22 cellular contexts compared by ENCODE assay signal in the genomic region with DNA sequence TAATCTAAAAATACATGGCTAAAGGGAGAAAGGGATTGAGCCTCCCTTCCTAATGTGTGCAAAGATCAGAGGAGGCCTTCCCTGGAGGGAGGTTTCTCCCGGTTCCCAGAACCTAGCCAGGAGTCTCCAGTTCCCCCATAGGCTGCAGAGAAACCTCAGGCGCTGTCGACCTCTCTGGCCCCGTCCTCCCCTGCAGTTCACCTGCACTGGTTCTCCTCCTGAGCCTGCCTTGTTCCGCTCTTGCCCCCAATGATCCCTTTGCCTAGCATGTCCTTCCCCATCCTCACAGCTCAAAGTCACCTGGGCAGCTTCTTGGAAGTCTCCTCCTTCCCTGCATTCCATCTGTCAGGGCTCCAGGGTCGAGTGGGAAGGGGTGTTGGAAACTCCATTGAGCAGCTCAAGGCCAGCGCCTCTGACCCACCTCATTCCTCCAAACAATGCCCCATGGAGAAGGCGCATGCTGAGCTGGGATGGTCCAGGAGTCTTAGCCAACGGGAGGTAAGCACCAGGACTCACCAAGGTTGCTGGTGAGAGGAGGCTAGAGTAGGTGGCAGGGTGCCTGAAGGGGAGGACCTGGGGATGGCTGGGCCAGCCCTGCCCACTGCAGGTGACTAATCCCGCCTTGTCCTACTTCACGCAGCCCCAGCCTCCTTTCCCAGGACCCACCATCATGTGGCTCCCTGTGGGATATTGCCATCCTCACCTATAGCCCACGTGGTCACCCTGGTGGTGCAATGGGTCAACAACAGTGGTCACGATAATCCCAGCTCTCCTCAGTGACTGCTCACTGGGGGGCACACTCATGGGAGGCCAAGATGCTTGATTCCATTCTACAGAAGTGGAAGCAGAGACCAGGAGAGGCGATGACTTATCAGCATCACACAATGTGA. TPM values are rescaled to one million over a fixed set of nuclear protein-coding genes. Genes with fewer than 3 reads are reported as not detected.
DNase-seq lines count a peak whose midpoint lies in the region; ATAC-seq, FAIRE-seq and TF ChIP-seq lines count a peak whose summit lies in the region.
"Had no signal": no experiment of that assay in that cellular context is flagged by ENCODE, and none has a peak within 500 bp of the region (broad histone marks: within the 10 kb centered on the region; RNA-seq: fewer than 3 reads in every experiment).

No MANE protein-coding gene starts in this region.

- H2AK5ac ChIP-seq in H1 (ENCODE audit: low read depth, low read length), result peak overlapping the region; percentile 2; the same call in 1 of the 2 replicates

- no peak for ATAC-seq in GM18498 (IDR thresholded peaks at IDR 0.05; ENCODE audit: unreplicated experiment)
- no peak for ATAC-seq in GM18858 (IDR thresholded peaks at IDR 0.05; ENCODE audit: unreplicated experiment)

- H3K79me2 ChIP-seq in H1 (ENCODE audit: control insufficient read depth in 1 of 2, insufficient read depth in 2 of 2, low read length in 2 of 2) (no peaks in the 10 kb centered on the region), osteoblast (ENCODE audit: insufficient read depth, low read length) (no peaks in the 10 kb centered on the region)

- H3K27ac ChIP-seq in angular gyrus (ENCODE audit: low read depth, low read length) (peak overlapping the region; percentile 66), H1 (ENCODE audit: low read depth, low read length) (no peak overlapping the region), osteoblast (ENCODE audit: low read depth, low read length) (no peak overlapping the region)
- H3K27ac ChIP-seq: KMS-11, Peyer's patch, SJCRH30 had no signal

- H3K27me3 ChIP-seq in H1 (replicated peaks in 1 of 4; ENCODE audit: control insufficient read depth in 3 of 4, extremely low read depth in 1 of 4, insufficient read depth in 3 of 4, low read length in 3 of 4) (peaks cover 0 to 5% (median 3%) of the 10 kb centered on the region in 4 experiments; a peak in 3 of 7 replicates), osteoblast (ENCODE audit: insufficient read depth, low read length) (no peaks in the 10 kb centered on the region)
- H3K27me3 ChIP-seq: Peyer's patch, SJCRH30 had no signal

- H3K14ac ChIP-seq in H1 (ENCODE audit: insufficient read length), result no peak overlapping the region

- H3K4me1 ChIP-seq in H1 (replicated peaks in 1 of 4; ENCODE audit: control insufficient read depth in 3 of 4, insufficient read depth in 4 of 4, low read length in 3 of 4) (peaks cover 0 to 1% (median 0%) of the 10 kb centered on the region in 4 experiments; a peak in 1 of 7 replicates), osteoblast (ENCODE audit: insufficient read depth, low read length) (no peaks in the 10 kb centered on the region)
- H3K4me1 ChIP-seq: Peyer's patch had no signal

- 0 out of 2 replicates have a peak overlapping the region, but pooled peaks have one; percentile 3 for H4K8ac ChIP-seq in H1 (ENCODE audit: extremely low read depth, insufficient read depth, low read length)

- no peak overlapping the region for H3K56ac ChIP-seq in H1 (replicated peaks; ENCODE audit: insufficient read length, low read depth, low read length)

- POLR2A ChIA-PET in H1 (lab: Charles Lee; ENCODE audit: partially characterized antibody), result no interaction called here

- no peak overlapping the region for H3K4ac ChIP-seq in H1 (replicated peaks; ENCODE audit: insufficient read length, low read depth, low read length)

- H2BK15ac ChIP-seq in H1 (ENCODE audit: low read length), result 0 out of 2 replicates have a peak overlapping the region, but pooled peaks have one; percentile 46

- no peak for TF ChIP-seq EP300 in H1 (IDR thresholded peaks at IDR 0.05; ENCODE audit: borderline replicate concordance in 1 of 2, low read depth in 2 of 2, low read length in 2 of 2)

- TF ChIP-seq RAD21 in H1 (IDR thresholded peaks at IDR 0.05 in 1 of 2, conservative IDR thresholded peaks at IDR 0.05 in 1 of 2; ENCODE audit: low read depth in 2 of 2, low read length in 2 of 2), result peak in 1 of 2 experiments; percentile 7; a peak in 1 of 4 replicates

- H3K9me3 ChIP-seq in H1 (ENCODE audit: insufficient read depth in 2 of 2, low read depth in 1 of 2, low read length in 1 of 2) (no peaks in the 10 kb centered on the region), osteoblast (ENCODE audit: low read depth, low read length) (no peaks in the 10 kb centered on the region)
- H3K9me3 ChIP-seq: Peyer's patch, SJCRH30 had no signal

- no peaks in the 10 kb centered on the region for H3K79me1 ChIP-seq in H1 (ENCODE audit: low read depth, low read length)

- no peak overlapping the region for H3K18ac ChIP-seq in H1 (ENCODE audit: extremely low read depth, low read length)

- H2BK20ac ChIP-seq in H1 (ENCODE audit: low read length), result no peak overlapping the region

- H4K91ac ChIP-seq in H1 (replicated peaks; ENCODE audit: insufficient read length, low read length), result no peak overlapping the region

- FAIRE-seq in H1 (lab: Jason Lieb, UNC) (no peak), H54 (lab: Jason Lieb, UNC) (no peak)
- FAIRE-seq: A204.1 had no signal

- no peak overlapping the region for H2BK5ac ChIP-seq in H1 (ENCODE audit: low read depth, low read length)

- no peak overlapping the region for H2BK120ac ChIP-seq in H1 (replicated peaks; ENCODE audit: low read depth, low read length)

- H4K5ac ChIP-seq in H1 (ENCODE audit: insufficient read length, low read depth, low read length), result no peak overlapping the region

- H3K4me3 ChIP-seq in H1 (ENCODE audit: extremely low read depth in 1 of 4, insufficient read depth in 2 of 4, low read depth in 3 of 4, low read length in 4 of 4), result no peak overlapping the region
- no peak overlapping the region for H3K4me3 ChIP-seq in osteoblast (ENCODE audit: insufficient read depth, low read length)
- H3K4me3 ChIP-seq: Peyer's patch, SJCRH30 had no signal

- 89% methylated on average over 14 of the region's 14 CpGs; no CpG with 5 or more reads in 1 of the 2 experiments for WGBS in H1 (ENCODE audit: extremely low coverage in 1 of 2, insufficient coverage in 1 of 2, insufficient read length in 1 of 2, insufficient replicate concordance in 2 of 2, low coverage in 1 of 2, low lambda C conversion rate in 2 of 2, missing lambda C conversion rate in 1 of 2), 2 experiments

- H2BK12ac ChIP-seq in H1 (ENCODE audit: low read depth, low read length), result no peak overlapping the region

- no peaks in the 10 kb centered on the region for H3K23me2 ChIP-seq in H1 (ENCODE audit: low read depth, low read length)

- CTCF ChIA-PET in H1 (lab: Charles Lee; ENCODE audit: partially characterized antibody), result interaction anchor here (1.0 to 24.3 kb wide), 11 partner anchors 8 to 663 kb away, joined by 3 to 384 read pairs (median 10); no protein-coding TSS in a partner anchor

- no peak overlapping the region for H2AFZ ChIP-seq in H1 (ENCODE audit: low read length)
- no peak overlapping the region for H2AFZ ChIP-seq in osteoblast (ENCODE audit: low read length)

- no peaks in the 10 kb centered on the region; a peak in 2 of 8 replicates for H3K36me3 ChIP-seq in H1 (ENCODE audit: control insufficient read depth in 2 of 4, insufficient read depth in 4 of 4, low read length in 3 of 4)
- no peaks in the 10 kb centered on the region for H3K36me3 ChIP-seq in osteoblast (ENCODE audit: insufficient read depth, low read length)
- H3K36me3 ChIP-seq: Peyer's patch, SJCRH30 had no signal

- H3K23ac ChIP-seq in H1 (ENCODE audit: insufficient read length), result no peak overlapping the region

- H4K20me1 ChIP-seq in H1 (replicated peaks in 1 of 2; ENCODE audit: control insufficient read depth in 1 of 2, insufficient read depth in 2 of 2, low read length in 2 of 2) (no peaks in the 10 kb centered on the region), osteoblast (ENCODE audit: insufficient read depth, low read length) (no peaks in the 10 kb centered on the region)

- DNase-seq in H1 (ENCODE audit: low read depth in 1 of 2, low spot score in 2 of 2), result no peak
- peak; percentile 65 for DNase-seq in osteoblast (ENCODE audit: insufficient read length, low spot score, missing footprints)
- DNase-seq in SIG-M5 (lab: John Stamatoyannopoulos, UW), result no peak
- no peak for DNase-seq in H54 (ENCODE audit: insufficient read length, low spot score)
- DNase-seq: GDM1, NCI-H1105, NCI-H146, NCI-H2029 treated with DMSO at 0.1 percent for 48 hours, NCI-H226, NCI-H510A treated with DMSO at 0.1 percent for 48 hours, NCI-H774, Peyer's patch, SJCRH30 had no signal

- H3K4me2 ChIP-seq in H1 (ENCODE audit: insufficient read depth in 1 of 2, low read depth in 2 of 2, low read length in 2 of 2) (no peak overlapping the region), osteoblast (ENCODE audit: insufficient read depth, low read length) (no peak overlapping the region)
- H3K4me2 ChIP-seq: KMS-11 had no signal

- TF ChIP-seq POLR2A in H1 (IDR thresholded peaks at IDR 0.05; ENCODE audit: control extremely low read depth in 1 of 2, low read depth in 2 of 2, low read length in 2 of 2) (no peak), H54 (IDR thresholded peaks at IDR 0.05; ENCODE audit: low read depth, low read length) (no peak)

- TF ChIP-seq CTCF in GM12872 (IDR thresholded peaks at IDR 0.05; ENCODE audit: insufficient read depth, low read depth, low read length), result 0 out of 3 replicates have a peak, but pooled peaks have one; percentile 2
- TF ChIP-seq CTCF in H1 (IDR thresholded peaks at IDR 0.05; ENCODE audit: control extremely low read depth in 1 of 3, insufficient read depth in 1 of 3, low read depth in 1 of 3, low read length in 3 of 3), result peak in 1 of 3 experiments; percentile 2; a peak in 1 of 4 replicates
- TF ChIP-seq CTCF in osteoblast (IDR thresholded peaks at IDR 0.05; ENCODE audit: extremely low read depth, low read depth, low read length), result no peak

- H3K9ac ChIP-seq in H1 (replicated peaks in 1 of 4; ENCODE audit: extremely low read depth in 1 of 4, low read depth in 3 of 4, low read length in 3 of 4), result no peak overlapping the region
- H3K9ac ChIP-seq: KMS-11 had no signal

RNA-seq across cellular contexts. Expression of gene RSPH14, which starts 15.4 kb away (rescaled TPM):
- total RNA-seq in H1 (2021; fragmentation: NEBNext Ultra II Directional; extraction: Animal tissue kit (Norgen Biotek cat#: 25700)), result 0.84 TPM in 1 of 2 replicates, not detected in the other
- polyA plus RNA-seq in H1 (2011; rRNA removed), result 0.28 and 0.30 TPM in 2 replicates
- 0.28 TPM for polyA plus RNA-seq in H1 (2011; cell fraction: cytosol; rRNA removed)
- 0.33 TPM for polyA plus RNA-seq in H1 (2011; cell fraction: nucleus; rRNA removed)
- polyA plus RNA-seq in H1 (2012, experiment 1 of 2), result 0.24 to 0.43 TPM (median 0.28 TPM) in 3 of 4 replicates, not detected in the other
- polyA plus RNA-seq in H1 (2012, experiment 2 of 2), result 0.22 TPM
- polyA plus RNA-seq in H1 (2013, experiment 1 of 2), result 0.10 TPM
- polyA plus RNA-seq in H1 (2013, experiment 2 of 2), result 0.13 TPM
- 0.13 and 0.39 TPM in 2 replicates for polyA minus RNA-seq in H1 (2011; rRNA and poly(A)+ RNA removed)
- polyA minus RNA-seq in H1 (2011; cell fraction: cytosol; rRNA and poly(A)+ RNA removed), result not detected
- polyA minus RNA-seq in H1 (2011; cell fraction: nucleus; rRNA and poly(A)+ RNA removed), result not detected
- total RNA-seq in osteoblast, result under 0.01 TPM in 1 of 2 replicates, not detected in the other
- total RNA-seq: Daoy, H4, Peyer's patch, SJCRH30 had no signal
- polyA plus RNA-seq: CD14-positive monocyte had no signal

RNA-seq across cellular contexts. Expression of gene RAB36, which starts 18.9 kb away (rescaled TPM):
- 1.0 and 1.1 TPM in 2 replicates for total RNA-seq in H1 (2021; fragmentation: NEBNext Ultra II Directional; extraction: Animal tissue kit (Norgen Biotek cat#: 25700))
- 1.4 and 1.5 TPM in 2 replicates for polyA plus RNA-seq in H1 (2011; rRNA removed)
- 0.75 TPM for polyA plus RNA-seq in H1 (2011; cell fraction: cytosol; rRNA removed)
- 0.86 TPM for polyA plus RNA-seq in H1 (2011; cell fraction: nucleus; rRNA removed)
- 0.84 to 1.0 TPM (median 0.98 TPM) in 4 replicates for polyA plus RNA-seq in H1 (2012, experiment 1 of 2)
- 0.87 TPM for polyA plus RNA-seq in H1 (2012, experiment 2 of 2)
- 0.79 TPM for polyA plus RNA-seq in H1 (2013, experiment 1 of 2)
- 0.79 TPM for polyA plus RNA-seq in H1 (2013, experiment 2 of 2)
- 1.0 and 1.5 TPM in 2 replicates for polyA minus RNA-seq in H1 (2011; rRNA and poly(A)+ RNA removed)
- polyA minus RNA-seq in H1 (2011; cell fraction: cytosol; rRNA and poly(A)+ RNA removed), result 0.44 TPM
- 0.70 TPM for polyA minus RNA-seq in H1 (2011; cell fraction: nucleus; rRNA and poly(A)+ RNA removed)
- 7.6 and 8.5 TPM in 2 replicates for total RNA-seq in osteoblast
- total RNA-seq: SJCRH30 had no signal

RNA-seq across cellular contexts. Expression of gene BCR, which starts 53.9 kb away (rescaled TPM):
- total RNA-seq in H1 (2021; fragmentation: NEBNext Ultra II Directional; extraction: Animal tissue kit (Norgen Biotek cat#: 25700)), result 122 and 130 TPM in 2 replicates
- 66.7 and 110 TPM in 2 replicates for polyA plus RNA-seq in H1 (2011; rRNA removed)
- polyA plus RNA-seq in H1 (2011; cell fraction: cytosol; rRNA removed), result 101 TPM
- 162 TPM for polyA plus RNA-seq in H1 (2011; cell fraction: nucleus; rRNA removed)
- polyA plus RNA-seq in H1 (2012, experiment 1 of 2), result 76.6 to 172 TPM (median 129 TPM) in 4 replicates
- 53.7 TPM for polyA plus RNA-seq in H1 (2012, experiment 2 of 2)
- 37.8 TPM for polyA plus RNA-seq in H1 (2013, experiment 1 of 2)
- 37.4 TPM for polyA plus RNA-seq in H1 (2013, experiment 2 of 2)
- 150 and 166 TPM in 2 replicates for polyA minus RNA-seq in H1 (2011; rRNA and poly(A)+ RNA removed)
- polyA minus RNA-seq in H1 (2011; cell fraction: cytosol; rRNA and poly(A)+ RNA removed), result 183 TPM
- polyA minus RNA-seq in H1 (2011; cell fraction: nucleus; rRNA and poly(A)+ RNA removed), result 71.0 TPM
- total RNA-seq in osteoblast, result 28.6 and 29.8 TPM in 2 replicates

RNA-seq across cellular contexts. Expression of gene GNAZ, which starts 56.1 kb away (rescaled TPM):
- 9.6 and 9.7 TPM in 2 replicates for total RNA-seq in H1 (2021; fragmentation: NEBNext Ultra II Directional; extraction: Animal tissue kit (Norgen Biotek cat#: 25700))
- polyA plus RNA-seq in H1 (2011; rRNA removed), result 6.6 and 6.9 TPM in 2 replicates
- polyA plus RNA-seq in H1 (2011; cell fraction: cytosol; rRNA removed), result 7.7 TPM
- polyA plus RNA-seq in H1 (2011; cell fraction: nucleus; rRNA removed), result 7.4 TPM
- 5.7 to 7.8 TPM (median 6.8 TPM) in 4 replicates for polyA plus RNA-seq in H1 (2012, experiment 1 of 2)
- 4.4 TPM for polyA plus RNA-seq in H1 (2012, experiment 2 of 2)
- 5.3 TPM for polyA plus RNA-seq in H1 (2013, experiment 1 of 2)
- 5.5 TPM for polyA plus RNA-seq in H1 (2013, experiment 2 of 2)
- polyA minus RNA-seq in H1 (2011; rRNA and poly(A)+ RNA removed), result 6.4 and 7.5 TPM in 2 replicates
- polyA minus RNA-seq in H1 (2011; cell fraction: cytosol; rRNA and poly(A)+ RNA removed), result 5.6 TPM
- 4.3 TPM for polyA minus RNA-seq in H1 (2011; cell fraction: nucleus; rRNA and poly(A)+ RNA removed)
- 0.29 and 0.72 TPM in 2 replicates for total RNA-seq in osteoblast
